In the genomic region with DNA sequence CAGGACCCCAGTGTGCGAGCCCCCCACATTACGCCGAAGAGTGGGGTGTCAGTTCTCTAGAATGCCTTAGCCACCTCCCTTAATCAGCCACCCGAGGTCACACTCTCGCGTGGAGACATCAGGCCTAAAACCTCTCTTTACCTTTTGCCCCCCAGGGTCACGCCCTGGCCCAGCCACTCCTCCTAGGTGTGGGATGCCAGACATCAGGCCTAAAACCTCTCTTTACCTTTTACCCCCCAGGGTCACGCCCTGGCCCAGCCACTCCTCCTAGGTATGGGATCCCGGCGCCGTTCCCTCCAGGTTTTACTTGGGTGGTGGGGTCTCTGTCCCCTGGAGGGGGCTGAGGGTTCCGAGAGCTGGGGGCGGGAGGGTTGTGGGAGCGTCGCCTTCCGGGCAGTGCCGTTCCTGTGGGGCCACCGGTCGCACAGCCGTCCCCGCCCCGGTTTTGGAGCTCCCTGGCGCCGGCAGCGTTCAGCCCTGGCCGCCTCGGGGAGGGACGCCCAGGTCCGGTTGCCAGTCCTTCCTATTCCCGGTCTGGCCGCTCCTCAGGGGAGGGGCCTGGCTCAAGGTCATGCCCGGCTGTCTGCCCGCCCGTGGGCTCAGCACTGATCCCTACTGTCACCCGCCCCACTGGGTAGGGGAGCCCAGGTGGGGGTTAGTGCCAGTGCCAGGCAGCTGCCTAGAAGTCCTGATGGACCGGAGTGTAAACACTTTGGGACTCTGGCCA, we compare ENCODE assay signal across 9 cellular contexts. TPM values are rescaled to one million over a fixed set of nuclear protein-coding genes. Genes with fewer than 3 reads are reported as not detected.
DNase-seq lines count a peak whose midpoint lies in the region; ATAC-seq, FAIRE-seq and TF ChIP-seq lines count a peak whose summit lies in the region.
"Had no signal": no experiment of that assay in that cellular context is flagged by ENCODE, and none has a peak within 500 bp of the region (broad histone marks: within the 10 kb centered on the region; RNA-seq: fewer than 3 reads in every experiment).

No MANE protein-coding gene starts in this region.

- H3K27ac ChIP-seq in cardiac muscle cell (peak overlapping the region; percentile 70), pancreas (peak overlapping the region; percentile 67 to 87 (median 85))

- H3K9me3 ChIP-seq in cardiac muscle cell (ENCODE audit: low read depth), result no peaks in the 10 kb centered on the region
- no peaks in the 10 kb centered on the region for H3K9me3 ChIP-seq in pancreas

- 0% methylated on average over 36 of the region's 36 CpGs for WGBS in pancreas, 2 donors

- peak; percentile 25 for ATAC-seq in HG03520 (IDR thresholded peaks at IDR 0.05; ENCODE audit: unreplicated experiment)
- ATAC-seq in pancreas, result peak; percentile 82 to 90 (median 88)
- ATAC-seq in HG03565 (IDR thresholded peaks at IDR 0.05; ENCODE audit: unreplicated experiment), result no peak

- peak overlapping the region; percentile 89 for H3K4me3 Mint-ChIP-seq in activated naive CD8-positive, alpha-beta T cell

- H3K36me3 ChIP-seq in cardiac muscle cell (no peaks in the 10 kb centered on the region), pancreas (no peaks in the 10 kb centered on the region)

- no peak for TF ChIP-seq CTCF in cardiac muscle cell (IDR thresholded peaks at IDR 0.05; ENCODE audit: low read depth, low read length)
- no peak for TF ChIP-seq CTCF in pancreas (IDR thresholded peaks at IDR 0.05)

- FAIRE-seq in pancreas (lab: Jason Lieb, UNC), result no peak
- FAIRE-seq: G401.6 had no signal

- no peaks in the 10 kb centered on the region for H3K9me3 Mint-ChIP-seq in activated naive CD8-positive, alpha-beta T cell (ENCODE audit: low read depth)

- peaks cover 27% of the 10 kb centered on the region for H3K4me1 Mint-ChIP-seq in activated naive CD8-positive, alpha-beta T cell (ENCODE audit: low read depth)

- DNase-seq in NCI-H2227 (lab: John Stamatoyannopoulos, UW; ENCODE audit: unreplicated experiment) (peak; percentile 16), NCI-H2227 treated with DMSO at 0.1 percent for 48 hours (lab: John Stamatoyannopoulos, UW) (no peak), cardiac muscle cell (ENCODE audit: low read depth in 1 of 2, low spot score in 1 of 2) (peak; percentile 35 to 59), pancreas (peak; percentile 82 to 92 (median 85))
- no peak for DNase-seq in stimulated activated CD4-positive, alpha-beta T cell treated with anti-CD3 and anti-CD28 coated beads, Interleukin-12 subunit alpha, Interleukin-12 subunit beta, amount 100 ng/mL, for 4 hours

- H3K27me3 ChIP-seq in cardiac muscle cell, result no peaks in the 10 kb centered on the region
- no peaks in the 10 kb centered on the region for H3K27me3 ChIP-seq in pancreas

- intact Hi-C loops in pancreas (cut with DNase I), result no loop called here

- peaks cover 3% of the 10 kb centered on the region for H3K36me3 Mint-ChIP-seq in activated naive CD8-positive, alpha-beta T cell

- no peaks in the 10 kb centered on the region for H3K27me3 Mint-ChIP-seq in activated naive CD8-positive, alpha-beta T cell

- H3K4me3 ChIP-seq in cardiac muscle cell (peak overlapping the region; percentile 87), pancreas (peak overlapping the region; percentile 97 to 100 (median 100))

- no peak overlapping the region for H3K27ac Mint-ChIP-seq in activated naive CD8-positive, alpha-beta T cell

- peaks cover 2% of the 10 kb centered on the region for H3K4me1 ChIP-seq in cardiac muscle cell (ENCODE audit: low read depth)
- peaks cover 6 to 17% (median 6%) of the 10 kb centered on the region in 3 donors for H3K4me1 ChIP-seq in pancreas

RNA-seq across cellular contexts. Expression of gene VPS13D, which starts 0.9 kb away (rescaled TPM):
- 23.5 and 35.7 TPM in 2 replicates for total RNA-seq in cardiac muscle cell
- polyA plus RNA-seq in cardiac muscle cell, result 8.3 and 9.7 TPM in 2 replicates
- 10 to 100 TPM; 23.0 to 39.0 (median 25.6) TPM for total RNA-seq in pancreas
- polyA plus RNA-seq in pancreas, result 10 to 100 TPM; 13.7 to 16.8 TPM

Comparison
In these comparisons a context has a peak if more than half of its experiments do, and no peak if none do; other contexts are left out.
1. DNase-seq: peak in NCI-H2227 (single experiment), cardiac muscle cell (2 of 2) and pancreas (6 of 6); none in NCI-H2227 treated with DMSO at 0.1 percent for 48 hours (single experiment) and stimulated activated CD4-positive, alpha-beta T cell treated with anti-CD3 and anti-CD28 coated beads, Interleukin-12 subunit alpha, Interleukin-12 subunit beta, amount 100 ng/mL, for 4 hours (single experiment).